22 cellular contexts compared by ENCODE assay signal in genomic region chr13:33381906-33382305, GRCh38.
"Had no signal": no experiment of that assay in that cellular context is flagged by ENCODE, and none has a peak within 500 bp of the region (broad histone marks: within the 10 kb centered on the region; RNA-seq: fewer than 3 reads in every experiment).

No MANE protein-coding gene starts in this region.

- H3K27ac Mint-ChIP-seq: effector memory CD8-positive, alpha-beta T cell; memory B cell; natural killer cell; progenitor cell of endocrine pancreas; stimulated activated naive CD8-positive, alpha-beta T cell treated with anti-CD3 and anti-CD28 coated beads, Interleukin-15, amount 100 ng/mL, for 72 hours; type B pancreatic cell had no signal

- H3K36me3 Mint-ChIP-seq: memory B cell, natural killer cell, type B pancreatic cell had no signal

- H3K4me1 Mint-ChIP-seq: memory B cell; natural killer cell; stimulated activated naive CD8-positive, alpha-beta T cell treated with anti-CD3 and anti-CD28 coated beads, Interleukin-15, amount 100 ng/mL, for 72 hours had no signal

- H3K4me1 ChIP-seq: right atrium auricular region had no signal

- H3K27me3 Mint-ChIP-seq: progenitor cell of endocrine pancreas, type B pancreatic cell had no signal

- H3K4me3 ChIP-seq: lung, pancreas, right atrium auricular region, smooth muscle cell, suprapubic skin had no signal

- DNase-seq: cortex of kidney; effector memory CD8-positive, alpha-beta T cell; head of caudate nucleus; kidney glomerular epithelial cell; natural killer cell; pancreas; stimulated activated CD4-positive, alpha-beta T cell treated with anti-CD3 and anti-CD28 coated beads, Interleukin-12 subunit alpha, Interleukin-12 subunit beta, amount 100 ng/mL, for 4 hours; stimulated activated CD4-positive, alpha-beta T cell treated with anti-CD3 and anti-CD28 coated beads, Interleukin-1b, Interleukin-23, amount 100 ng/mL, for 48 hours; stimulated activated CD4-positive, alpha-beta T cell treated with anti-CD3 and anti-CD28 coated beads, Interleukin-4, amount 100 ng/mL, for 1 hour; stimulated activated CD8-positive, alpha-beta memory T cell treated with anti-CD3 and anti-CD28 coated beads, Interleukin-4, amount 100 ng/mL, for 48 hours; stimulated activated naive CD4-positive, alpha-beta T cell; stimulated activated naive CD8-positive, alpha-beta T cell treated with anti-CD3 and anti-CD28 coated beads, Interleukin-15, amount 100 ng/mL, for 72 hours had no signal

- H3K4me3 Mint-ChIP-seq: effector memory CD8-positive, alpha-beta T cell; memory B cell; natural killer cell; stimulated activated naive CD8-positive, alpha-beta T cell treated with anti-CD3 and anti-CD28 coated beads, Interleukin-15, amount 100 ng/mL, for 72 hours; type B pancreatic cell had no signal

- H3K4me2 ChIP-seq: smooth muscle cell had no signal

- H3K9me3 ChIP-seq: neutrophil, pancreas, right atrium auricular region, suprapubic skin had no signal

- ATAC-seq: effector memory CD8-positive, alpha-beta T cell; left lobe of liver; natural killer cell; pancreas; sciatic nerve; stimulated activated naive CD8-positive, alpha-beta T cell treated with anti-CD3 and anti-CD28 coated beads, Interleukin-15, amount 100 ng/mL, for 72 hours had no signal

- H3K36me3 ChIP-seq: neutrophil, pancreas, right atrium auricular region, suprapubic skin had no signal

- H3K9me3 Mint-ChIP-seq: effector memory CD8-positive, alpha-beta T cell; memory B cell; natural killer cell; stimulated activated naive CD8-positive, alpha-beta T cell treated with anti-CD3 and anti-CD28 coated beads, Interleukin-15, amount 100 ng/mL, for 72 hours; type B pancreatic cell had no signal

- H3K27me3 ChIP-seq: neutrophil, pancreas, right atrium auricular region, suprapubic skin had no signal

- H3K27ac ChIP-seq: neutrophil, pancreas, right atrium auricular region, suprapubic skin had no signal
